In the genomic region with DNA sequence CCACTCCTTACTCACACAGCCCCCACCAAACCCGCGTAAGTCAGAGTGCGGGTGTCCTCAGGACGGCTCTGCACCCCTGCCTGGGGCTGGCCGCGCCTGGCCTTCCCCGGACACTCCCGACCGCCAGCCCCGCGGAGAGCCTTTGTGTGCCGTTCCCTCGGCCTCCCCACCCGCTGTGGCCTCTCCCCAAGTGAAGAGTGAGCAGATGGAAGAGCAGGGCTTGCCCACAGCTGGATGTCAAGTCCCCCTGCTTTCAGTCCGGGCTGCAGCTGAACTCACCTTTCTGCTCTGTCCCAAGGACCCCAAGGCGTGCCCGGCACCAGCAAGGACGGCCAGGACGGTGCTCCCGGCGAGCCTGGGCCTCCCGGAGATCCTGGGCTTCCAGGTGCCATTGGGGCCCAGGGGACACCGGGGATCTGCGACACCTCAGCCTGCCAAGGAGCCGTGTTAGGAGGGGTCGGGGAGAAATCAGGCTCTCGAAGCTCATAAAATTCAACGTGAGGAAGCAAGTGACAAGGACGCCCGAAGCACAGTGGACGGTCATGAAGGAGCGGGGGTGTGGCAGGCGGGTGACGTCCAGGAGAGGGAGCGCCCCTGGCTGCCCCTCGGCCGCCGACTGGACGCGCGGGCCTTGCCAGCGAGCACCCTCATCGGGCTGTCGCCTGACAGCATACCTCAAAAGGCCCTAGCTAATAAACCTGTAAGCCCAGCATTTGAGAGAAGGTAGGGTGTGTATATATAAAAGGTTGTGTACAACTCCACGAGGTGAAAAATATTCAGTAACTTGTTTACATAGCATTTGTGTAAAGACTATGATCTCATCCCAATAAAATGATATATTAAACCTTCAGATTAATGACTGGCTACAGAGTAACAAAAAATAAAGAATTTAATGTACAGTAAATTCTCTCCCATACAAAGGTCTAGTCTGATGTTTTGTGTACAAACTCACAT, we compare ENCODE assay signal across 2 cellular contexts.
TF ChIP-seq lines count a peak whose summit lies in the region.

No MANE protein-coding gene starts in this region.

TF ChIP-seq in SK-N-SH, 30 proteins besides CTCF, POLR2A, EP300 and RAD21:
- no peak for TF ChIP-seq TEAD4 (IDR thresholded peaks at IDR 0.05; ENCODE audit: borderline replicate concordance, insufficient read depth)
- TF ChIP-seq GABPA (IDR thresholded peaks at IDR 0.05; ENCODE audit: low read depth), result no peak
- no peak for TF ChIP-seq CHD2 (IDR thresholded peaks at IDR 0.05; ENCODE audit: low read length, partially characterized antibody)
- no peak for TF ChIP-seq EZH2phosphoT487 (IDR thresholded peaks at IDR 0.05; ENCODE audit: borderline replicate concordance, low read depth)
- TF ChIP-seq RFX5 (IDR thresholded peaks at IDR 0.05; ENCODE audit: low read length), result no peak
- no peak for TF ChIP-seq RXRA (IDR thresholded peaks at IDR 0.05; ENCODE audit: borderline replicate concordance, low read depth)
- no peak for TF ChIP-seq SMC3 (IDR thresholded peaks at IDR 0.05; ENCODE audit: low read depth, low read length)
- TF ChIP-seq, protein P1, sequence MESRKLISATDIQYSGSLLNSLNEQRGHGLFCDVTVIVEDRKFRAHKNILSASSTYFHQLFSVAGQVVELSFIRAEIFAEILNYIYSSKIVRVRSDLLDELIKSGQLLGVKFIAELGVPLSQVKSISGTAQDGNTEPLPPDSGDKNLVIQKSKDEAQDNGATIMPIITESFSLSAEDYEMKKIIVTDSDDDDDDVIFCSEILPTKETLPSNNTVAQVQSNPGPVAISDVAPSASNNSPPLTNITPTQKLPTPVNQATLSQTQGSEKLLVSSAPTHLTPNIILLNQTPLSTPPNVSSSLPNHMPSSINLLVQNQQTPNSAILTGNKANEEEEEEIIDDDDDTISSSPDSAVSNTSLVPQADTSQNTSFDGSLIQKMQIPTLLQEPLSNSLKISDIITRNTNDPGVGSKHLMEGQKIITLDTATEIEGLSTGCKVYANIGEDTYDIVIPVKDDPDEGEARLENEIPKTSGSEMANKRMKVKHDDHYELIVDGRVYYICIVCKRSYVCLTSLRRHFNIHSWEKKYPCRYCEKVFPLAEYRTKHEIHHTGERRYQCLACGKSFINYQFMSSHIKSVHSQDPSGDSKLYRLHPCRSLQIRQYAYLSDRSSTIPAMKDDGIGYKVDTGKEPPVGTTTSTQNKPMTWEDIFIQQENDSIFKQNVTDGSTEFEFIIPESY (IDR thresholded peaks at IDR 0.05; ENCODE audit: borderline replicate concordance, low read depth), result no peak
- no peak for TF ChIP-seq NRF1 (IDR thresholded peaks at IDR 0.05; ENCODE audit: low read depth, low read length)
- no peak for TF ChIP-seq JUND (IDR thresholded peaks at IDR 0.05)
- TF ChIP-seq SIN3A (IDR thresholded peaks at IDR 0.05; ENCODE audit: borderline replicate concordance, low read depth, low read length), result no peak
- TF ChIP-seq FOSL2 (IDR thresholded peaks at IDR 0.05; ENCODE audit: borderline replicate concordance, low read depth), result no peak
- TF ChIP-seq, protein P2, sequence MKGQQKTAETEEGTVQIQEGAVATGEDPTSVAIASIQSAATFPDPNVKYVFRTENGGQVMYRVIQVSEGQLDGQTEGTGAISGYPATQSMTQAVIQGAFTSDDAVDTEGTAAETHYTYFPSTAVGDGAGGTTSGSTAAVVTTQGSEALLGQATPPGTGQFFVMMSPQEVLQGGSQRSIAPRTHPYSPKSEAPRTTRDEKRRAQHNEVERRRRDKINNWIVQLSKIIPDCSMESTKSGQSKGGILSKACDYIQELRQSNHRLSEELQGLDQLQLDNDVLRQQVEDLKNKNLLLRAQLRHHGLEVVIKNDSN (IDR thresholded peaks at IDR 0.05; ENCODE audit: borderline replicate concordance, low read depth), result no peak
- TF ChIP-seq MXI1 (IDR thresholded peaks at IDR 0.05; ENCODE audit: low read depth, low read length), result no peak
- TF ChIP-seq FOXM1 (IDR thresholded peaks at IDR 0.05; ENCODE audit: low read depth), result no peak
- no peak for TF ChIP-seq TAF1 (IDR thresholded peaks at IDR 0.05; ENCODE audit: borderline replicate concordance, low read depth, low read length)
- TF ChIP-seq, protein P3, sequence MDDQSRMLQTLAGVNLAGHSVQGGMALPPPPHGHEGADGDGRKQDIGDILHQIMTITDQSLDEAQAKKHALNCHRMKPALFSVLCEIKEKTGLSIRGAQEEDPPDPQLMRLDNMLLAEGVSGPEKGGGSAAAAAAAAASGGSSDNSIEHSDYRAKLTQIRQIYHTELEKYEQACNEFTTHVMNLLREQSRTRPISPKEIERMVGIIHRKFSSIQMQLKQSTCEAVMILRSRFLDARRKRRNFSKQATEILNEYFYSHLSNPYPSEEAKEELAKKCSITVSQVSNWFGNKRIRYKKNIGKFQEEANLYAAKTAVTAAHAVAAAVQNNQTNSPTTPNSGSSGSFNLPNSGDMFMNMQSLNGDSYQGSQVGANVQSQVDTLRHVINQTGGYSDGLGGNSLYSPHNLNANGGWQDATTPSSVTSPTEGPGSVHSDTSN (IDR thresholded peaks at IDR 0.05), result no peak
- no peak for TF ChIP-seq FOXJ3 (CRISPR knock-in tag; IDR thresholded peaks at IDR 0.05)

TF ChIP-seq in SK-N-SH treated with all-trans-retinoic acid at 6 μM for 48 hours, 23 proteins besides CTCF, POLR2A, EP300 and RAD21:
- TF ChIP-seq ZFP30 (CRISPR knock-in tag; IDR thresholded peaks at IDR 0.05), result no peak
- TF ChIP-seq, protein P4, sequence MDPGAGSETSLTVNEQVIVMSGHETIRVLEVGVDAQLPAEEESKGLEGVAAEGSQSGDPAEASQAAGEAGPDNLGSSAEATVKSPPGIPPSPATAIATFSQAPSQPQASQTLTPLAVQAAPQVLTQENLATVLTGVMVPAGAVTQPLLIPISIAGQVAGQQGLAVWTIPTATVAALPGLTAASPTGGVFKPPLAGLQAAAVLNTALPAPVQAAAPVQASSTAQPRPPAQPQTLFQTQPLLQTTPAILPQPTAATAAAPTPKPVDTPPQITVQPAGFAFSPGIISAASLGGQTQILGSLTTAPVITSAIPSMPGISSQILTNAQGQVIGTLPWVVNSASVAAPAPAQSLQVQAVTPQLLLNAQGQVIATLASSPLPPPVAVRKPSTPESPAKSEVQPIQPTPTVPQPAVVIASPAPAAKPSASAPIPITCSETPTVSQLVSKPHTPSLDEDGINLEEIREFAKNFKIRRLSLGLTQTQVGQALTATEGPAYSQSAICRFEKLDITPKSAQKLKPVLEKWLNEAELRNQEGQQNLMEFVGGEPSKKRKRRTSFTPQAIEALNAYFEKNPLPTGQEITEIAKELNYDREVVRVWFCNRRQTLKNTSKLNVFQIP (CRISPR knock-in tag; IDR thresholded peaks at IDR 0.05; ENCODE audit: borderline replicate concordance, low read depth), result no peak
- no peak for TF ChIP-seq OSR1 (CRISPR knock-in tag; IDR thresholded peaks at IDR 0.05)
- TF ChIP-seq, protein P5, sequence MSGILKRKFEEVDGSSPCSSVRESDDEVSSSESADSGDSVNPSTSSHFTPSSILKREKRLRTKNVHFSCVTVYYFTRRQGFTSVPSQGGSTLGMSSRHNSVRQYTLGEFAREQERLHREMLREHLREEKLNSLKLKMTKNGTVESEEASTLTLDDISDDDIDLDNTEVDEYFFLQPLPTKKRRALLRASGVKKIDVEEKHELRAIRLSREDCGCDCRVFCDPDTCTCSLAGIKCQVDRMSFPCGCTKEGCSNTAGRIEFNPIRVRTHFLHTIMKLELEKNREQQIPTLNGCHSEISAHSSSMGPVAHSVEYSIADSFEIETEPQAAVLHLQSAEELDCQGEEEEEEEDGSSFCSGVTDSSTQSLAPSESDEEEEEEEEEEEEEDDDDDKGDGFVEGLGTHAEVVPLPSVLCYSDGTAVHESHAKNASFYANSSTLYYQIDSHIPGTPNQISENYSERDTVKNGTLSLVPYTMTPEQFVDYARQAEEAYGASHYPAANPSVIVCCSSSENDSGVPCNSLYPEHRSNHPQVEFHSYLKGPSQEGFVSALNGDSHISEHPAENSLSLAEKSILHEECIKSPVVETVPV (CRISPR knock-in tag; IDR thresholded peaks at IDR 0.05), result no peak
- TF ChIP-seq RARB (CRISPR knock-in tag; IDR thresholded peaks at IDR 0.05), result no peak
- TF ChIP-seq ZNF565 (CRISPR knock-in tag; conservative IDR thresholded peaks at IDR 0.05; ENCODE audit: low read depth), result no peak
- TF ChIP-seq, protein P6, sequence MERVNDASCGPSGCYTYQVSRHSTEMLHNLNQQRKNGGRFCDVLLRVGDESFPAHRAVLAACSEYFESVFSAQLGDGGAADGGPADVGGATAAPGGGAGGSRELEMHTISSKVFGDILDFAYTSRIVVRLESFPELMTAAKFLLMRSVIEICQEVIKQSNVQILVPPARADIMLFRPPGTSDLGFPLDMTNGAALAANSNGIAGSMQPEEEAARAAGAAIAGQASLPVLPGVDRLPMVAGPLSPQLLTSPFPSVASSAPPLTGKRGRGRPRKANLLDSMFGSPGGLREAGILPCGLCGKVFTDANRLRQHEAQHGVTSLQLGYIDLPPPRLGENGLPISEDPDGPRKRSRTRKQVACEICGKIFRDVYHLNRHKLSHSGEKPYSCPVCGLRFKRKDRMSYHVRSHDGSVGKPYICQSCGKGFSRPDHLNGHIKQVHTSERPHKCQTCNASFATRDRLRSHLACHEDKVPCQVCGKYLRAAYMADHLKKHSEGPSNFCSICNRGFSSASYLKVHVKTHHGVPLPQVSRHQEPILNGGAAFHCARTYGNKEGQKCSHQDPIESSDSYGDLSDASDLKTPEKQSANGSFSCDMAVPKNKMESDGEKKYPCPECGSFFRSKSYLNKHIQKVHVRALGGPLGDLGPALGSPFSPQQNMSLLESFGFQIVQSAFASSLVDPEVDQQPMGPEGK (CRISPR knock-in tag; IDR thresholded peaks at IDR 0.05; ENCODE audit: borderline replicate concordance), result no peak
- TF ChIP-seq ESRRG (CRISPR knock-in tag; IDR thresholded peaks at IDR 0.05), result no peak
- no peak for TF ChIP-seq ZC3H10 (CRISPR knock-in tag; IDR thresholded peaks at IDR 0.05)
- TF ChIP-seq ZNF8 (CRISPR knock-in tag; IDR thresholded peaks at IDR 0.05), result no peak
- no peak for TF ChIP-seq PPARA (CRISPR knock-in tag; IDR thresholded peaks at IDR 0.05; ENCODE audit: borderline replicate concordance)
- TF ChIP-seq SNAI2 (CRISPR knock-in tag; IDR thresholded peaks at IDR 0.05), result no peak
- no peak for TF ChIP-seq ISL1 (CRISPR knock-in tag; IDR thresholded peaks at IDR 0.05)
- TF ChIP-seq, protein P7, sequence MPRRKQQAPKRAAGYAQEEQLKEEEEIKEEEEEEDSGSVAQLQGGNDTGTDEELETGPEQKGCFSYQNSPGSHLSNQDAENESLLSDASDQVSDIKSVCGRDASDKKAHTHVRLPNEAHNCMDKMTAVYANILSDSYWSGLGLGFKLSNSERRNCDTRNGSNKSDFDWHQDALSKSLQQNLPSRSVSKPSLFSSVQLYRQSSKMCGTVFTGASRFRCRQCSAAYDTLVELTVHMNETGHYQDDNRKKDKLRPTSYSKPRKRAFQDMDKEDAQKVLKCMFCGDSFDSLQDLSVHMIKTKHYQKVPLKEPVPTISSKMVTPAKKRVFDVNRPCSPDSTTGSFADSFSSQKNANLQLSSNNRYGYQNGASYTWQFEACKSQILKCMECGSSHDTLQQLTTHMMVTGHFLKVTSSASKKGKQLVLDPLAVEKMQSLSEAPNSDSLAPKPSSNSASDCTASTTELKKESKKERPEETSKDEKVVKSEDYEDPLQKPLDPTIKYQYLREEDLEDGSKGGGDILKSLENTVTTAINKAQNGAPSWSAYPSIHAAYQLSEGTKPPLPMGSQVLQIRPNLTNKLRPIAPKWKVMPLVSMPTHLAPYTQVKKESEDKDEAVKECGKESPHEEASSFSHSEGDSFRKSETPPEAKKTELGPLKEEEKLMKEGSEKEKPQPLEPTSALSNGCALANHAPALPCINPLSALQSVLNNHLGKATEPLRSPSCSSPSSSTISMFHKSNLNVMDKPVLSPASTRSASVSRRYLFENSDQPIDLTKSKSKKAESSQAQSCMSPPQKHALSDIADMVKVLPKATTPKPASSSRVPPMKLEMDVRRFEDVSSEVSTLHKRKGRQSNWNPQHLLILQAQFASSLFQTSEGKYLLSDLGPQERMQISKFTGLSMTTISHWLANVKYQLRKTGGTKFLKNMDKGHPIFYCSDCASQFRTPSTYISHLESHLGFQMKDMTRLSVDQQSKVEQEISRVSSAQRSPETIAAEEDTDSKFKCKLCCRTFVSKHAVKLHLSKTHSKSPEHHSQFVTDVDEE (CRISPR knock-in tag; IDR thresholded peaks at IDR 0.05), result no peak
- no peak for TF ChIP-seq BACH2 (CRISPR knock-in tag; IDR thresholded peaks at IDR 0.05; ENCODE audit: borderline replicate concordance)
- no peak for TF ChIP-seq GLIS3 (CRISPR knock-in tag; IDR thresholded peaks at IDR 0.05)
- TF ChIP-seq ARNTL (CRISPR knock-in tag; IDR thresholded peaks at IDR 0.05; ENCODE audit: borderline replicate concordance, low read depth), result no peak
- no peak for TF ChIP-seq CSDC2 (CRISPR knock-in tag; IDR thresholded peaks at IDR 0.05)
- TF ChIP-seq, protein P8, sequence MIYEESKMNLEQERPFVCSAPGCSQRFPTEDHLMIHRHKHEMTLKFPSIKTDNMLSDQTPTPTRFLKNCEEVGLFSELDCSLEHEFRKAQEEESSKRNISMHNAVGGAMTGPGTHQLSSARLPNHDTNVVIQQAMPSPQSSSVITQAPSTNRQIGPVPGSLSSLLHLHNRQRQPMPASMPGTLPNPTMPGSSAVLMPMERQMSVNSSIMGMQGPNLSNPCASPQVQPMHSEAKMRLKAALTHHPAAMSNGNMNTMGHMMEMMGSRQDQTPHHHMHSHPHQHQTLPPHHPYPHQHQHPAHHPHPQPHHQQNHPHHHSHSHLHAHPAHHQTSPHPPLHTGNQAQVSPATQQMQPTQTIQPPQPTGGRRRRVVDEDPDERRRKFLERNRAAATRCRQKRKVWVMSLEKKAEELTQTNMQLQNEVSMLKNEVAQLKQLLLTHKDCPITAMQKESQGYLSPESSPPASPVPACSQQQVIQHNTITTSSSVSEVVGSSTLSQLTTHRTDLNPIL (CRISPR knock-in tag; IDR thresholded peaks at IDR 0.05; ENCODE audit: low read depth), result no peak
